In the genomic region with DNA sequence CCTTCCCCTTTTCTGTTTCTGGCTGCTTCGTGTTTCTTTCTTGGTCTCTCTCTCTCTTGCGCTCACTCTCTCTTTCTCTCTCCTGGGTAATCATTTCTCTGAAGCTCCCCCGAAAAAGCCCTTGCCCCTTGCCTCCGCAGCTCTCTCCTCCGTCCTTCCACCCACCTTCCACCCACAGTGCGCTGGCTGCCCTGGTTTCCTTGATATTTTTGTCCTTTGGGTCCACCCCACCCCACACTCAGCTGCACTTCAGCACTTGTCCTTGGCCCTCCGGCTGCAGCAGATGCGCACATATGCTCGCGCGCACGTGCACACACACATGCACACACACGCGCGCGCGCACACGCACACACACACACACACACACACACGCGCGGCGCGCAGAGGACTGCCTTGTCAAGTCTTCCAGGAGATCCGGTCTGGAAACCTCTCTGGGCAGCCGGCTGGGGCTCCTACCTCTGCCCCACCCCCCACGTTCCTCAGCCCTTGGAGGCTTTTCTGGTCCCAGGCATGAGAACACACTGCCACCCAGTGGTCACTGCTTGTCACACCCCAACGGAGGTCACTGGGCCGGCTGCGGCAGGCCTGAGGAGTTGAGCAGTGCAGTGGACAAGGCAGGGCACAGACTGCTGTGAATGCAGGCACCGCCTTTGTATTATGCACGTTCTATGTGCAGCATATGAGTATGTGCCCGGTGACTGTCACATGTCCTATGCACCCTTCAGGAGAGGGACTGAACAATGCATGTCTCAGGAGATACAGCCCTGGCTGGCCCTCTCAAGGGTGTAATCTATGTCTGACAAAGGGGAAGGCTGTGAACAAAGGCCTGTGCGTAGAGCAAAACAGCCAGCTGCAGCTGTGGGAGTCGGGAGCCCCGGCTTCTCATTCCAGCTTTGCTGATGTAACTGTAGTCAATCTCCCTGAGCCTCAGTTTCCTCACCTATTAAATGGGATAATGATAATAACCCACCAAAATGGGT, we compare ENCODE assay signal across 1 cellular context.
TF ChIP-seq lines count a peak whose summit lies in the region.

No MANE protein-coding gene starts in this region.

TF ChIP-seq in GM12878, 131 proteins besides CTCF, POLR2A, EP300 and RAD21 (continued from another document and continues in another):
- TF ChIP-seq ETV6 (conservative IDR thresholded peaks at IDR 0.05 in 1 of 2, IDR thresholded peaks at IDR 0.05 in 1 of 2; ENCODE audit: borderline replicate concordance in 1 of 2, low read depth in 1 of 2) (no peak), CHD1 (IDR thresholded peaks at IDR 0.05; ENCODE audit: low read depth, low read length) (no peak), NR2C2 (IDR thresholded peaks at IDR 0.05; ENCODE audit: borderline replicate concordance, control insufficient read depth, insufficient read length, low read depth) (no peak), SREBF1 (IDR thresholded peaks at IDR 0.05; ENCODE audit: low read length) (no peak), CBX3 (IDR thresholded peaks at IDR 0.05; ENCODE audit: borderline replicate concordance, low read depth) (no peak), NFIC (IDR thresholded peaks at IDR 0.05; ENCODE audit: low read depth, low read length) (no peak), NBN (IDR thresholded peaks at IDR 0.05) (peak; percentile 98), WRNIP1 (IDR thresholded peaks at IDR 0.05; ENCODE audit: borderline replicate concordance, low read depth, low read length) (no peak), FOXK2 (IDR thresholded peaks at IDR 0.05) (no peak), EGR1 (IDR thresholded peaks at IDR 0.05; ENCODE audit: borderline replicate concordance in 1 of 2, low read depth in 2 of 2, low read length in 2 of 2) (no peak), JUNB (IDR thresholded peaks at IDR 0.05) (no peak), EED (IDR thresholded peaks at IDR 0.05; ENCODE audit: low read depth) (peak; percentile 75), ZNF384 (IDR thresholded peaks at IDR 0.05; ENCODE audit: borderline replicate concordance, low read depth, low read length) (no peak), PAX5 (IDR thresholded peaks at IDR 0.05; ENCODE audit: borderline replicate concordance, low read depth, low read length) (no peak; the same call in 1 of the 2 replicates), NR2C1 (IDR thresholded peaks at IDR 0.05) (no peak), FOS (IDR thresholded peaks at IDR 0.05; ENCODE audit: borderline replicate concordance, extremely low read depth, insufficient read length) (no peak), SRF (IDR thresholded peaks at IDR 0.05; ENCODE audit: low read depth in 2 of 2, low read length in 2 of 2) (no peak), IRF4 (IDR thresholded peaks at IDR 0.05; ENCODE audit: low read depth, low read length) (0 out of 2 replicates have a peak, but pooled peaks have one; percentile 2), NR2F1 (conservative IDR thresholded peaks at IDR 0.05) (peak; percentile 65), KLF5 (IDR thresholded peaks at IDR 0.05; ENCODE audit: partially characterized antibody) (peak; percentile 65), TCF12 (IDR thresholded peaks at IDR 0.05; ENCODE audit: low read depth, low read length) (0 out of 2 replicates have a peak, but pooled peaks have one; percentile 21), ESRRA (IDR thresholded peaks at IDR 0.05; ENCODE audit: low read length) (no peak), TARDBP (IDR thresholded peaks at IDR 0.05; ENCODE audit: borderline replicate concordance) (no peak), SUPT20H (IDR thresholded peaks at IDR 0.05; ENCODE audit: borderline replicate concordance, control insufficient read depth, low read depth, low read length) (no peak), ZNF622 (IDR thresholded peaks at IDR 0.05) (no peak), SIN3A (IDR thresholded peaks at IDR 0.05; ENCODE audit: low read depth, low read length) (0 out of 2 replicates have a peak, but pooled peaks have one; percentile 46), RBBP5 (conservative IDR thresholded peaks at IDR 0.05) (no peak), CREM (IDR thresholded peaks at IDR 0.05; ENCODE audit: low read depth) (peak; percentile 74), SREBF2 (IDR thresholded peaks at IDR 0.05; ENCODE audit: low read length) (no peak), TBL1XR1 (IDR thresholded peaks at IDR 0.05; ENCODE audit: low read depth, low read length) (0 out of 2 replicates have a peak, but pooled peaks have one; percentile 31), RELA (IDR thresholded peaks at IDR 0.05; ENCODE audit: borderline replicate concordance, partially characterized antibody) (no peak), NFYA (IDR thresholded peaks at IDR 0.05; ENCODE audit: borderline replicate concordance, low read depth, low read length) (no peak), NRF1 (conservative IDR thresholded peaks at IDR 0.05; ENCODE audit: low read depth, low read length) (no peak)
- TF ChIP-seq, protein P1, sequence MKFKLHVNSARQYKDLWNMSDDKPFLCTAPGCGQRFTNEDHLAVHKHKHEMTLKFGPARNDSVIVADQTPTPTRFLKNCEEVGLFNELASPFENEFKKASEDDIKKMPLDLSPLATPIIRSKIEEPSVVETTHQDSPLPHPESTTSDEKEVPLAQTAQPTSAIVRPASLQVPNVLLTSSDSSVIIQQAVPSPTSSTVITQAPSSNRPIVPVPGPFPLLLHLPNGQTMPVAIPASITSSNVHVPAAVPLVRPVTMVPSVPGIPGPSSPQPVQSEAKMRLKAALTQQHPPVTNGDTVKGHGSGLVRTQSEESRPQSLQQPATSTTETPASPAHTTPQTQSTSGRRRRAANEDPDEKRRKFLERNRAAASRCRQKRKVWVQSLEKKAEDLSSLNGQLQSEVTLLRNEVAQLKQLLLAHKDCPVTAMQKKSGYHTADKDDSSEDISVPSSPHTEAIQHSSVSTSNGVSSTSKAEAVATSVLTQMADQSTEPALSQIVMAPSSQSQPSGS (IDR thresholded peaks at IDR 0.05; ENCODE audit: low read length), result no peak
- TF ChIP-seq, protein P2, sequence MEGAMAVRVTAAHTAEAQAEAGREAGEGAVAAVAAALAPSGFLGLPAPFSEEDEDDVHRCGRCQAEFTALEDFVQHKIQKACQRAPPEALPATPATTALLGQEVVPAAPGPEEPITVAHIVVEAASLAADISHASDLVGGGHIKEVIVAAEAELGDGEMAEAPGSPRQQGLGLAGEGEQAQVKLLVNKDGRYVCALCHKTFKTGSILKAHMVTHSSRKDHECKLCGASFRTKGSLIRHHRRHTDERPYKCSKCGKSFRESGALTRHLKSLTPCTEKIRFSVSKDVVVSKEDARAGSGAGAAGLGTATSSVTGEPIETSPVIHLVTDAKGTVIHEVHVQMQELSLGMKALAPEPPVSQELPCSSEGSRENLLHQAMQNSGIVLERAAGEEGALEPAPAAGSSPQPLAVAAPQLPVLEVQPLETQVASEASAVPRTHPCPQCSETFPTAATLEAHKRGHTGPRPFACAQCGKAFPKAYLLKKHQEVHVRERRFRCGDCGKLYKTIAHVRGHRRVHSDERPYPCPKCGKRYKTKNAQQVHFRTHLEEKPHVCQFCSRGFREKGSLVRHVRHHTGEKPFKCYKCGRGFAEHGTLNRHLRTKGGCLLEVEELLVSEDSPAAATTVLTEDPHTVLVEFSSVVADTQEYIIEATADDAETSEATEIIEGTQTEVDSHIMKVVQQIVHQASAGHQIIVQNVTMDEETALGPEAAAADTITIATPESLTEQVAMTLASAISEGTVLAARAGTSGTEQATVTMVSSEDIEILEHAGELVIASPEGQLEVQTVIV (IDR thresholded peaks at IDR 0.05; ENCODE audit: borderline replicate concordance, partially characterized antibody), result no peak
- TF ChIP-seq, protein P3, sequence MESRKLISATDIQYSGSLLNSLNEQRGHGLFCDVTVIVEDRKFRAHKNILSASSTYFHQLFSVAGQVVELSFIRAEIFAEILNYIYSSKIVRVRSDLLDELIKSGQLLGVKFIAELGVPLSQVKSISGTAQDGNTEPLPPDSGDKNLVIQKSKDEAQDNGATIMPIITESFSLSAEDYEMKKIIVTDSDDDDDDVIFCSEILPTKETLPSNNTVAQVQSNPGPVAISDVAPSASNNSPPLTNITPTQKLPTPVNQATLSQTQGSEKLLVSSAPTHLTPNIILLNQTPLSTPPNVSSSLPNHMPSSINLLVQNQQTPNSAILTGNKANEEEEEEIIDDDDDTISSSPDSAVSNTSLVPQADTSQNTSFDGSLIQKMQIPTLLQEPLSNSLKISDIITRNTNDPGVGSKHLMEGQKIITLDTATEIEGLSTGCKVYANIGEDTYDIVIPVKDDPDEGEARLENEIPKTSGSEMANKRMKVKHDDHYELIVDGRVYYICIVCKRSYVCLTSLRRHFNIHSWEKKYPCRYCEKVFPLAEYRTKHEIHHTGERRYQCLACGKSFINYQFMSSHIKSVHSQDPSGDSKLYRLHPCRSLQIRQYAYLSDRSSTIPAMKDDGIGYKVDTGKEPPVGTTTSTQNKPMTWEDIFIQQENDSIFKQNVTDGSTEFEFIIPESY (IDR thresholded peaks at IDR 0.05), result no peak; the same call in 1 of the 2 replicates
- TF ChIP-seq, protein P4, sequence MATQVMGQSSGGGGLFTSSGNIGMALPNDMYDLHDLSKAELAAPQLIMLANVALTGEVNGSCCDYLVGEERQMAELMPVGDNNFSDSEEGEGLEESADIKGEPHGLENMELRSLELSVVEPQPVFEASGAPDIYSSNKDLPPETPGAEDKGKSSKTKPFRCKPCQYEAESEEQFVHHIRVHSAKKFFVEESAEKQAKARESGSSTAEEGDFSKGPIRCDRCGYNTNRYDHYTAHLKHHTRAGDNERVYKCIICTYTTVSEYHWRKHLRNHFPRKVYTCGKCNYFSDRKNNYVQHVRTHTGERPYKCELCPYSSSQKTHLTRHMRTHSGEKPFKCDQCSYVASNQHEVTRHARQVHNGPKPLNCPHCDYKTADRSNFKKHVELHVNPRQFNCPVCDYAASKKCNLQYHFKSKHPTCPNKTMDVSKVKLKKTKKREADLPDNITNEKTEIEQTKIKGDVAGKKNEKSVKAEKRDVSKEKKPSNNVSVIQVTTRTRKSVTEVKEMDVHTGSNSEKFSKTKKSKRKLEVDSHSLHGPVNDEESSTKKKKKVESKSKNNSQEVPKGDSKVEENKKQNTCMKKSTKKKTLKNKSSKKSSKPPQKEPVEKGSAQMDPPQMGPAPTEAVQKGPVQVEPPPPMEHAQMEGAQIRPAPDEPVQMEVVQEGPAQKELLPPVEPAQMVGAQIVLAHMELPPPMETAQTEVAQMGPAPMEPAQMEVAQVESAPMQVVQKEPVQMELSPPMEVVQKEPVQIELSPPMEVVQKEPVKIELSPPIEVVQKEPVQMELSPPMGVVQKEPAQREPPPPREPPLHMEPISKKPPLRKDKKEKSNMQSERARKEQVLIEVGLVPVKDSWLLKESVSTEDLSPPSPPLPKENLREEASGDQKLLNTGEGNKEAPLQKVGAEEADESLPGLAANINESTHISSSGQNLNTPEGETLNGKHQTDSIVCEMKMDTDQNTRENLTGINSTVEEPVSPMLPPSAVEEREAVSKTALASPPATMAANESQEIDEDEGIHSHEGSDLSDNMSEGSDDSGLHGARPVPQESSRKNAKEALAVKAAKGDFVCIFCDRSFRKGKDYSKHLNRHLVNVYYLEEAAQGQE (IDR thresholded peaks at IDR 0.05; ENCODE audit: low read depth, low read length), result no peak
- TF ChIP-seq, protein P5, sequence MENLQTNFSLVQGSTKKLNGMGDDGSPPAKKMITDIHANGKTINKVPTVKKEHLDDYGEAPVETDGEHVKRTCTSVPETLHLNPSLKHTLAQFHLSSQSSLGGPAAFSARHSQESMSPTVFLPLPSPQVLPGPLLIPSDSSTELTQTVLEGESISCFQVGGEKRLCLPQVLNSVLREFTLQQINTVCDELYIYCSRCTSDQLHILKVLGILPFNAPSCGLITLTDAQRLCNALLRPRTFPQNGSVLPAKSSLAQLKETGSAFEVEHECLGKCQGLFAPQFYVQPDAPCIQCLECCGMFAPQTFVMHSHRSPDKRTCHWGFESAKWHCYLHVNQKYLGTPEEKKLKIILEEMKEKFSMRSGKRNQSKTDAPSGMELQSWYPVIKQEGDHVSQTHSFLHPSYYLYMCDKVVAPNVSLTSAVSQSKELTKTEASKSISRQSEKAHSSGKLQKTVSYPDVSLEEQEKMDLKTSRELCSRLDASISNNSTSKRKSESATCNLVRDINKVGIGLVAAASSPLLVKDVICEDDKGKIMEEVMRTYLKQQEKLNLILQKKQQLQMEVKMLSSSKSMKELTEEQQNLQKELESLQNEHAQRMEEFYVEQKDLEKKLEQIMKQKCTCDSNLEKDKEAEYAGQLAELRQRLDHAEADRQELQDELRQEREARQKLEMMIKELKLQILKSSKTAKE (IDR thresholded peaks at IDR 0.05; ENCODE audit: low read depth, poor library complexity, severe bottlenecking), result no peak
- TF ChIP-seq, protein P6, sequence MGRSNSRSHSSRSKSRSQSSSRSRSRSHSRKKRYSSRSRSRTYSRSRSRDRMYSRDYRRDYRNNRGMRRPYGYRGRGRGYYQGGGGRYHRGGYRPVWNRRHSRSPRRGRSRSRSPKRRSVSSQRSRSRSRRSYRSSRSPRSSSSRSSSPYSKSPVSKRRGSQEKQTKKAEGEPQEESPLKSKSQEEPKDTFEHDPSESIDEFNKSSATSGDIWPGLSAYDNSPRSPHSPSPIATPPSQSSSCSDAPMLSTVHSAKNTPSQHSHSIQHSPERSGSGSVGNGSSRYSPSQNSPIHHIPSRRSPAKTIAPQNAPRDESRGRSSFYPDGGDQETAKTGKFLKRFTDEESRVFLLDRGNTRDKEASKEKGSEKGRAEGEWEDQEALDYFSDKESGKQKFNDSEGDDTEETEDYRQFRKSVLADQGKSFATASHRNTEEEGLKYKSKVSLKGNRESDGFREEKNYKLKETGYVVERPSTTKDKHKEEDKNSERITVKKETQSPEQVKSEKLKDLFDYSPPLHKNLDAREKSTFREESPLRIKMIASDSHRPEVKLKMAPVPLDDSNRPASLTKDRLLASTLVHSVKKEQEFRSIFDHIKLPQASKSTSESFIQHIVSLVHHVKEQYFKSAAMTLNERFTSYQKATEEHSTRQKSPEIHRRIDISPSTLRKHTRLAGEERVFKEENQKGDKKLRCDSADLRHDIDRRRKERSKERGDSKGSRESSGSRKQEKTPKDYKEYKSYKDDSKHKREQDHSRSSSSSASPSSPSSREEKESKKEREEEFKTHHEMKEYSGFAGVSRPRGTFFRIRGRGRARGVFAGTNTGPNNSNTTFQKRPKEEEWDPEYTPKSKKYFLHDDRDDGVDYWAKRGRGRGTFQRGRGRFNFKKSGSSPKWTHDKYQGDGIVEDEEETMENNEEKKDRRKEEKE (IDR thresholded peaks at IDR 0.05), result no peak
- TF ChIP-seq, protein P7, sequence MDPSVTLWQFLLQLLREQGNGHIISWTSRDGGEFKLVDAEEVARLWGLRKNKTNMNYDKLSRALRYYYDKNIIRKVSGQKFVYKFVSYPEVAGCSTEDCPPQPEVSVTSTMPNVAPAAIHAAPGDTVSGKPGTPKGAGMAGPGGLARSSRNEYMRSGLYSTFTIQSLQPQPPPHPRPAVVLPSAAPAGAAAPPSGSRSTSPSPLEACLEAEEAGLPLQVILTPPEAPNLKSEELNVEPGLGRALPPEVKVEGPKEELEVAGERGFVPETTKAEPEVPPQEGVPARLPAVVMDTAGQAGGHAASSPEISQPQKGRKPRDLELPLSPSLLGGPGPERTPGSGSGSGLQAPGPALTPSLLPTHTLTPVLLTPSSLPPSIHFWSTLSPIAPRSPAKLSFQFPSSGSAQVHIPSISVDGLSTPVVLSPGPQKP (IDR thresholded peaks at IDR 0.05; ENCODE audit: low read depth, low read length), result no peak
- TF ChIP-seq, protein P8, sequence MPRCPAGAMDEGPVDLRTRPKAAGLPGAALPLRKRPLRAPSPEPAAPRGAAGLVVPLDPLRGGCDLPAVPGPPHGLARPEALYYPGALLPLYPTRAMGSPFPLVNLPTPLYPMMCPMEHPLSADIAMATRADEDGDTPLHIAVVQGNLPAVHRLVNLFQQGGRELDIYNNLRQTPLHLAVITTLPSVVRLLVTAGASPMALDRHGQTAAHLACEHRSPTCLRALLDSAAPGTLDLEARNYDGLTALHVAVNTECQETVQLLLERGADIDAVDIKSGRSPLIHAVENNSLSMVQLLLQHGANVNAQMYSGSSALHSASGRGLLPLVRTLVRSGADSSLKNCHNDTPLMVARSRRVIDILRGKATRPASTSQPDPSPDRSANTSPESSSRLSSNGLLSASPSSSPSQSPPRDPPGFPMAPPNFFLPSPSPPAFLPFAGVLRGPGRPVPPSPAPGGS (IDR thresholded peaks at IDR 0.05; ENCODE audit: borderline replicate concordance, insufficient read depth, low read depth, low read length, poor library complexity, severe bottlenecking), result no peak
